8 cellular contexts compared by ENCODE assay signal in the genomic region with DNA sequence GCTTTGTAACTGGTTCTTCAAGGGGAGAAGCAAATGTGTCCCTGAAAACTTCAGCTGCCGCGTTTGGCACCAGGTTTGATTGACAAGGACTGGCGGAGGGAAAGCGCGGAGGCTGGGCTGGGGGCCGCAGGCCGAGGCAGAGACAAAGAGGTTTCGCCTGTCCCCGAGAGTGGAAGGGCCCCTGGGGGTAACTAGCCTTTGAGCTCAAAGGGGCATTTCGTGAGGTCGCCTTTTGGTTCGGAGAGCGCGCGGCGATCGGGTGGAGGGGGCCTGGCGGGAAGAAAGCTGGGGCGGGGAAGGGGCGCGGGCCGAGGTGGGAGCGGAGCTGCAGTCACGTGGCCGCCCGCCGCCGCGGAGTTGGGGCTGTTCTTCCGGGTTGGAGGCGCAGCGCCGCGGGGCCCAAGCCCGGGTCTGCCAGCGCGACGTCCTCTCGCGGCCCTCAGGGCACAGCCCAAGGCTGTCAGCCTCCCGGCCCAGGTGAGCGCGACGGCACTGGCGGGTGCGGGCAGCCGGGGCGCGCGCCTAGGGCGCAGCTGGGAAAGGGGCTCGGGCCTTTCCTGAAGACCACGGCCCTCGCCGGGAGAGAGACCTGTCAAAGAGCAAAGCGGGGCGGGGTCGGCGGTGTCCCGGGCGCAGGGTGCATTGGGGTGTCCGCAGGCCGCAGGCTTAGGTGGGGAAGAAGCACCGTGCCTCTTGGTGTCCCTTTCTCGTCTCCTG. TPM values are rescaled to one million over a fixed set of nuclear protein-coding genes. Genes with fewer than 3 reads are reported as not detected.
DNase-seq lines count a peak whose midpoint lies in the region; ATAC-seq and TF ChIP-seq lines count a peak whose summit lies in the region.

Gene NNT, plus strand, starts transcription at position 363 of the 717 bp plus-strand sequence. CDS start 6,016 bp downstream, outside the sequence.

- H3K36me3 ChIP-seq in parathyroid adenoma (ENCODE audit: control insufficient read depth, insufficient read depth, low read length) (no peaks in the 10 kb centered on the region), tibial nerve (peaks cover 0 to 8% (median 0%) of the 10 kb centered on the region in 3 donors)

- H3K4me3 ChIP-seq in parathyroid adenoma (ENCODE audit: low read depth, low read length) (peak within 1 kb of the TSS; percentile 81), tibial nerve (peak within 1 kb of the TSS; percentile 53 to 96 (median 72))

- ATAC-seq in SK-N-SH treated with all-trans-retinoic acid at 6 μM for 48 hours (peak; percentile 84), Right ventricle myocardium inferior (peak; percentile 82)
- peak; percentile 72 to 92 for ATAC-seq in activated naive CD4-positive, alpha-beta T cell treated with anti-CD3 and anti-CD28 coated beads, Interleukin-2, amount 50 U/mL, for 72 hours

- H3K4me2 ChIP-seq in parathyroid adenoma (ENCODE audit: low read length) = peak within 1 kb of the TSS; percentile 92

- H3K4me1 ChIP-seq in parathyroid adenoma (peaks cover 7% of the 10 kb centered on the region), tibial nerve (peaks cover 0 to 26% (median 4%) of the 10 kb centered on the region in 4 donors)

- WGBS in tibial nerve, 2 donors = 0 to 1% methylated on average over 52 of the region's 65 CpGs

- H3K9ac ChIP-seq in parathyroid adenoma = peak within 1 kb of the TSS; percentile 70

- H3K27ac ChIP-seq in parathyroid adenoma (peak within 1 kb of the TSS; percentile 74), tibial nerve (peak within 1 kb of the TSS; percentile 62 to 93 (median 87))

- TF ChIP-seq CTCF in parathyroid adenoma (IDR thresholded peaks at IDR 0.05) (no peak), tibial nerve (IDR thresholded peaks at IDR 0.05) (no peak)

- H3K9me3 ChIP-seq in parathyroid adenoma (ENCODE audit: control insufficient read depth, low read length) (no peaks in the 10 kb centered on the region), tibial nerve (no peaks in the 10 kb centered on the region)

- H3K27ac Mint-ChIP-seq in activated naive CD4-positive, alpha-beta T cell treated with anti-CD3 and anti-CD28 coated beads, Interleukin-2, amount 50 U/mL, for 72 hours = peak within 1 kb of the TSS; percentile 88 to 99

- H3K36me3 Mint-ChIP-seq in activated naive CD4-positive, alpha-beta T cell treated with anti-CD3 and anti-CD28 coated beads, Interleukin-2, amount 50 U/mL, for 72 hours = peaks cover 19 to 36% of the 10 kb centered on the region in 2 donors

- H2AFZ ChIP-seq in parathyroid adenoma = peak within 1 kb of the TSS; percentile 95

- intact Hi-C loops in Right ventricle myocardium inferior (cut with DNase I) = loop anchor here (1.0 to 5.0 kb wide), 2 partner anchors 47 to 121 kb away; partner anchors contain the start of gene TMEM267

- peaks cover 12% of the 10 kb centered on the region for H3K79me2 ChIP-seq in parathyroid adenoma

- in situ Hi-C loops in G401 (cut with HindIII; ENCODE audit: low sequenced_read_pairs) = no loop called here

- peak in 1 of 2 donors; percentile 25 for TF ChIP-seq POLR2A in tibial nerve (IDR thresholded peaks at IDR 0.05)

- H3K27me3 ChIP-seq in parathyroid adenoma (ENCODE audit: control insufficient read depth, insufficient read depth, low read length) (no peaks in the 10 kb centered on the region), tibial nerve (no peaks in the 10 kb centered on the region)

- TF ChIP-seq EP300 in tibial nerve (IDR thresholded peaks at IDR 0.05) = peak in 1 of 2 donors; percentile 11

- no peaks in the 10 kb centered on the region for H3K9me3 Mint-ChIP-seq in activated naive CD4-positive, alpha-beta T cell treated with anti-CD3 and anti-CD28 coated beads, Interleukin-2, amount 50 U/mL, for 72 hours

- DNase-seq in G401 (ENCODE audit: low spot score) = peak; percentile 67
- peak; percentile 3 for DNase-seq in GOT3 (lab: John Stamatoyannopoulos, UW)
- peak; percentile 78 for DNase-seq in LoVo (ENCODE audit: low spot score)
- DNase-seq in activated naive CD4-positive, alpha-beta T cell treated with anti-CD3 and anti-CD28 coated beads, Interleukin-2, amount 50 U/mL, for 72 hours (ENCODE audit: low spot score in 2 of 2) = peak; percentile 80 to 82
- DNase-seq in Right ventricle myocardium inferior (ENCODE audit: missing footprints) = peak; percentile 95
- DNase-seq in tibial nerve (ENCODE audit: low spot score in 2 of 2) = peak; percentile 56 to 57

TF ChIP-seq in SK-N-SH treated with all-trans-retinoic acid at 6 μM for 48 hours, 23 proteins besides CTCF, POLR2A, EP300 and RAD21:
- TF ChIP-seq TOX (CRISPR knock-in tag; IDR thresholded peaks at IDR 0.05; ENCODE audit: borderline replicate concordance) (no peak), ZNF70 (CRISPR knock-in tag; IDR thresholded peaks at IDR 0.05) (no peak), CSDC2 (CRISPR knock-in tag; IDR thresholded peaks at IDR 0.05) (no peak), ZC3H10 (CRISPR knock-in tag; IDR thresholded peaks at IDR 0.05) (no peak), GLIS3 (CRISPR knock-in tag; IDR thresholded peaks at IDR 0.05) (no peak), OSR1 (CRISPR knock-in tag; IDR thresholded peaks at IDR 0.05) (no peak), PPARA (CRISPR knock-in tag; IDR thresholded peaks at IDR 0.05; ENCODE audit: borderline replicate concordance) (no peak)
- TF ChIP-seq, protein P1, sequence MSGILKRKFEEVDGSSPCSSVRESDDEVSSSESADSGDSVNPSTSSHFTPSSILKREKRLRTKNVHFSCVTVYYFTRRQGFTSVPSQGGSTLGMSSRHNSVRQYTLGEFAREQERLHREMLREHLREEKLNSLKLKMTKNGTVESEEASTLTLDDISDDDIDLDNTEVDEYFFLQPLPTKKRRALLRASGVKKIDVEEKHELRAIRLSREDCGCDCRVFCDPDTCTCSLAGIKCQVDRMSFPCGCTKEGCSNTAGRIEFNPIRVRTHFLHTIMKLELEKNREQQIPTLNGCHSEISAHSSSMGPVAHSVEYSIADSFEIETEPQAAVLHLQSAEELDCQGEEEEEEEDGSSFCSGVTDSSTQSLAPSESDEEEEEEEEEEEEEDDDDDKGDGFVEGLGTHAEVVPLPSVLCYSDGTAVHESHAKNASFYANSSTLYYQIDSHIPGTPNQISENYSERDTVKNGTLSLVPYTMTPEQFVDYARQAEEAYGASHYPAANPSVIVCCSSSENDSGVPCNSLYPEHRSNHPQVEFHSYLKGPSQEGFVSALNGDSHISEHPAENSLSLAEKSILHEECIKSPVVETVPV (CRISPR knock-in tag; IDR thresholded peaks at IDR 0.05) = no peak
- TF ChIP-seq, protein P2, sequence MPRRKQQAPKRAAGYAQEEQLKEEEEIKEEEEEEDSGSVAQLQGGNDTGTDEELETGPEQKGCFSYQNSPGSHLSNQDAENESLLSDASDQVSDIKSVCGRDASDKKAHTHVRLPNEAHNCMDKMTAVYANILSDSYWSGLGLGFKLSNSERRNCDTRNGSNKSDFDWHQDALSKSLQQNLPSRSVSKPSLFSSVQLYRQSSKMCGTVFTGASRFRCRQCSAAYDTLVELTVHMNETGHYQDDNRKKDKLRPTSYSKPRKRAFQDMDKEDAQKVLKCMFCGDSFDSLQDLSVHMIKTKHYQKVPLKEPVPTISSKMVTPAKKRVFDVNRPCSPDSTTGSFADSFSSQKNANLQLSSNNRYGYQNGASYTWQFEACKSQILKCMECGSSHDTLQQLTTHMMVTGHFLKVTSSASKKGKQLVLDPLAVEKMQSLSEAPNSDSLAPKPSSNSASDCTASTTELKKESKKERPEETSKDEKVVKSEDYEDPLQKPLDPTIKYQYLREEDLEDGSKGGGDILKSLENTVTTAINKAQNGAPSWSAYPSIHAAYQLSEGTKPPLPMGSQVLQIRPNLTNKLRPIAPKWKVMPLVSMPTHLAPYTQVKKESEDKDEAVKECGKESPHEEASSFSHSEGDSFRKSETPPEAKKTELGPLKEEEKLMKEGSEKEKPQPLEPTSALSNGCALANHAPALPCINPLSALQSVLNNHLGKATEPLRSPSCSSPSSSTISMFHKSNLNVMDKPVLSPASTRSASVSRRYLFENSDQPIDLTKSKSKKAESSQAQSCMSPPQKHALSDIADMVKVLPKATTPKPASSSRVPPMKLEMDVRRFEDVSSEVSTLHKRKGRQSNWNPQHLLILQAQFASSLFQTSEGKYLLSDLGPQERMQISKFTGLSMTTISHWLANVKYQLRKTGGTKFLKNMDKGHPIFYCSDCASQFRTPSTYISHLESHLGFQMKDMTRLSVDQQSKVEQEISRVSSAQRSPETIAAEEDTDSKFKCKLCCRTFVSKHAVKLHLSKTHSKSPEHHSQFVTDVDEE (CRISPR knock-in tag; IDR thresholded peaks at IDR 0.05) = no peak

RNA-seq across cellular contexts. Expression of gene NNT, which starts in this region (rescaled TPM):
- total RNA-seq in G401 (2014; rRNA removed; shearing (Covaris generic)) = 13.4 and 18.1 TPM in 2 replicates
- total RNA-seq in activated naive CD4-positive, alpha-beta T cell treated with anti-CD3 and anti-CD28 coated beads, Interleukin-2, amount 50 U/mL, for 72 hours = 100 to 1,000 TPM in 1 of 2 donors, 10 to 100 TPM in 1; 89.6 to 174 TPM
- total RNA-seq in Right ventricle myocardium inferior = 563 TPM
- total RNA-seq in tibial nerve = 10 to 100 TPM; 36.3 to 47.1 (median 42.7) TPM

Comparison
In these comparisons a context has a peak if more than half of its experiments do, and no peak if none do; other contexts are left out.
1. Peak in every context shown above with its lines: DNase-seq, ATAC-seq, H3K4me3 ChIP-seq and H3K27ac ChIP-seq.
2. DNase-seq: peak in every context shown above with its lines; median percentile 95 in Right ventricle myocardium inferior; 81 in activated naive CD4-positive, alpha-beta T cell treated with anti-CD3 and anti-CD28 coated beads, Interleukin-2, amount 50 U/mL, for 72 hours; 78 in LoVo; 67 in G401; 56 in tibial nerve; 3 in GOT3.